1 cellular context compared by ENCODE assay signal in the genomic region with DNA sequence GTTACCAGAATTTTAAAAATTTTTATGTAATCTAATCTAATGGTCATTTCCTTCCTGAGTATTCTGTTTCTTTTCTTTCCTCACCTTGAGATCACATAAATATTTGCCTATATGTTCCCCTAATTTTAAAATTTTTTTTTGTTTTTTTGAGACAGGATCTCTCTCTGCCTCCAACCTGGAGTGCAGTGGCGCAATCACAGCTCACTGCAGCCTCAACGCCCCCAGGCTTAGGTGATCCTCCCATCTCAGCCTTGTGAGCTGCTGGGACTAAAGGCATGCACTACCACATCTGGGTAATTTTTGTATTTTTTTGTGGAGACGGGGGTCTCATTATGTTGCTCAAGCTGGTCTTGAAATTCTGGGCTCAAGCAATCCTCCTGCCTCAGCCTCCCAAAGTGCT.
TF ChIP-seq lines count a peak whose summit lies in the region.

No MANE protein-coding gene starts in this region.

TF ChIP-seq in HCT116, 20 proteins besides CTCF, POLR2A, EP300 and RAD21 (continued from another document):
- TF ChIP-seq, protein P1, sequence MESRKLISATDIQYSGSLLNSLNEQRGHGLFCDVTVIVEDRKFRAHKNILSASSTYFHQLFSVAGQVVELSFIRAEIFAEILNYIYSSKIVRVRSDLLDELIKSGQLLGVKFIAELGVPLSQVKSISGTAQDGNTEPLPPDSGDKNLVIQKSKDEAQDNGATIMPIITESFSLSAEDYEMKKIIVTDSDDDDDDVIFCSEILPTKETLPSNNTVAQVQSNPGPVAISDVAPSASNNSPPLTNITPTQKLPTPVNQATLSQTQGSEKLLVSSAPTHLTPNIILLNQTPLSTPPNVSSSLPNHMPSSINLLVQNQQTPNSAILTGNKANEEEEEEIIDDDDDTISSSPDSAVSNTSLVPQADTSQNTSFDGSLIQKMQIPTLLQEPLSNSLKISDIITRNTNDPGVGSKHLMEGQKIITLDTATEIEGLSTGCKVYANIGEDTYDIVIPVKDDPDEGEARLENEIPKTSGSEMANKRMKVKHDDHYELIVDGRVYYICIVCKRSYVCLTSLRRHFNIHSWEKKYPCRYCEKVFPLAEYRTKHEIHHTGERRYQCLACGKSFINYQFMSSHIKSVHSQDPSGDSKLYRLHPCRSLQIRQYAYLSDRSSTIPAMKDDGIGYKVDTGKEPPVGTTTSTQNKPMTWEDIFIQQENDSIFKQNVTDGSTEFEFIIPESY (IDR thresholded peaks at IDR 0.05; ENCODE audit: extremely low read depth, insufficient replicate concordance, low read length), result no peak
- no peak for TF ChIP-seq EZH2phosphoT487 (IDR thresholded peaks at IDR 0.05; ENCODE audit: borderline replicate concordance)
- no peak for TF ChIP-seq FOSL1 (IDR thresholded peaks at IDR 0.05; ENCODE audit: low read depth)
- no peak for TF ChIP-seq CBX3 (IDR thresholded peaks at IDR 0.05; ENCODE audit: low read depth)
- no peak for TF ChIP-seq POLR2AphosphoS5 (IDR thresholded peaks at IDR 0.05; ENCODE audit: low read depth, low read length)
- no peak for TF ChIP-seq YY1 (IDR thresholded peaks at IDR 0.05; ENCODE audit: extremely low read depth, insufficient replicate concordance, low read depth, low read length)
